In genomic region chr10:85259908-85260307, GRCh38 we compare ENCODE assay signal across 35 cellular contexts.
"Had no signal": no experiment of that assay in that cellular context is flagged by ENCODE, and none has a peak within 500 bp of the region (broad histone marks: within the 10 kb centered on the region; RNA-seq: fewer than 3 reads in every experiment).

No MANE protein-coding gene starts in this region.

- H3K36me3 ChIP-seq: MG63 had no signal

- H3K27me3 ChIP-seq: MG63 had no signal

- H3K4me3 ChIP-seq: MG63 had no signal

- DNase-seq: Karpas-422, Kasumi-1, MG63, MM.1S, MV-4-11, NCI-H1048, NCI-H1092, NCI-H1092 treated with DMSO at 0.1 percent for 48 hours, NCI-H1105, NCI-H1105 treated with DMSO at 0.1 percent for 48 hours, NCI-H1417, NCI-H1417 treated with DMSO at 0.1 percent for 48 hours, NCI-H1436, NCI-H1436 treated with DMSO at 0.1 percent for 48 hours, NCI-H146, NCI-H1694, NCI-H1694 treated with DMSO at 0.1 percent for 48 hours, NCI-H187, NCI-H187 treated with DMSO at 0.1 percent for 48 hours, NCI-H1930, NCI-H2029, NCI-H2029 treated with DMSO at 0.1 percent for 48 hours, NCI-H2081, NCI-H2081 treated with DMSO at 0.1 percent for 48 hours, NCI-H2107, NCI-H2171, NCI-H2171 treated with DMSO at 0.1 percent for 48 hours, NCI-H2227 treated with DMSO at 0.1 percent for 48 hours, NCI-H226, NCI-H345, NCI-H446, NCI-H446 treated with DMSO at 0.1 percent for 48 hours, NCI-H510A, NCI-H510A treated with DMSO at 0.1 percent for 48 hours had no signal

- H3K27ac ChIP-seq: KMS-11 had no signal

- H3K9me3 ChIP-seq: MG63 had no signal

- H3K9ac ChIP-seq: KMS-11 had no signal

- H3K4me2 ChIP-seq: KMS-11 had no signal
